Comparison of ENCODE assay signal across 27 cellular contexts in the genomic region with DNA sequence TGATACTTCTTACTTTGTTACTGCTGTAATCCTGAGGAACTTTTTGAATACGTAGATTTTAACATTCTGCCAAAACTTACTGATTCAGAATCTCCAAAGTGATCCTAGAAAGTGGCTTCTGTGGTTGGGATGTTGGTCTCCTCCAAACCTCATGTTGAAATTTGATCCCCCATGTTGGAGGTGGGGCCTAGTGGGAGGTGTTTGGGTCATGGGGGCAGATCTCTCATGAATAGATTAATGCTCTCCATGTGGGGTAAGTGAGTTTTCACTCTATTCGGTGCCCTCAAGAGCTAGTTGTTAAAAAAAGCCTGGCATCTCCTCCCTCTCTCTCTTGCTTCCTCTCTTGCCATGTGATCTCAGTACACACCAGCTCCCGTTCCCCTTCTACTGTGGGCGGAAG.
"Had no signal": no experiment of that assay in that cellular context is flagged by ENCODE, and none has a peak within 500 bp of the region (broad histone marks: within the 10 kb centered on the region; RNA-seq: fewer than 3 reads in every experiment).

No MANE protein-coding gene starts in this region.

- ATAC-seq: activated CD4-positive, alpha-beta T cell treated with anti-CD3 and anti-CD28 coated beads for 36 hours; activated CD8-positive, alpha-beta T cell treated with anti-CD3 and anti-CD28 coated beads, Interleukin-2, amount 10 ng/mL, durations not matched to agents 7 days and 5 days; activated T-cell treated with anti-CD3 and anti-CD28 coated beads, Interleukin-2, amount 50 U/mL, for 72 hours; body of pancreas; gastrocnemius medialis; left lung; lower lobe of right lung; natural killer cell treated with Interleukin-12 subunit alpha and Interleukin-12 subunit beta and Interleukin-15 and Interleukin-18, amount 100 ng/mL, for 72 hours; right cardiac atrium; upper lobe of right lung had no signal

- H3K27me3 ChIP-seq: body of pancreas, cardiac muscle cell, gastrocnemius medialis, left lung, suprapubic skin, tibial artery had no signal

- DNase-seq: activated CD4-positive, alpha-beta T cell treated with anti-CD3 and anti-CD28 coated beads for 36 hours; activated CD4-positive, CD25-positive, alpha-beta regulatory T cell; activated CD8-positive, alpha-beta T cell treated with anti-CD3 and anti-CD28 coated beads, Interleukin-2, amount 10 ng/mL, durations not matched to agents 7 days and 5 days; activated naive CD4-positive, alpha-beta T cell treated with Interleukin-2 at 50 U/mL for 16 hours; activated T-cell treated with anti-CD3 and anti-CD28 coated beads for 4 hours; activated T-cell treated with anti-CD3 and anti-CD28 coated beads, Interleukin-2, amount 50 U/mL, for 72 hours; aorta; body of pancreas; dorsolateral prefrontal cortex; effector memory CD4-positive, alpha-beta T cell; erythroblast; gastrocnemius medialis; glutamatergic neuron; left lung; lower lobe of right lung; mesenchymal stem cell; posterior cingulate gyrus; right cardiac atrium; stimulated activated CD4-positive, alpha-beta T cell treated with anti-CD3 and anti-CD28 coated beads, Interleukin-15, amount 100 ng/mL, for 24 hours; stimulated activated CD4-positive, alpha-beta T cell treated with anti-CD3 and anti-CD28 coated beads, Interleukin-2, amount 100 ng/mL, for 24 hours; stimulated activated naive CD4-positive, alpha-beta T cell; tibial artery; upper lobe of right lung had no signal

- H3K4me3 ChIP-seq: body of pancreas, cardiac muscle cell, coronary artery, dorsolateral prefrontal cortex, gastrocnemius medialis, left lung, lower lobe of right lung, suprapubic skin, tibial artery, upper lobe of right lung had no signal

- H3K36me3 ChIP-seq: cardiac muscle cell, gastrocnemius medialis, left lung, lower lobe of right lung, suprapubic skin, tibial artery, upper lobe of right lung had no signal

- H3K9me3 ChIP-seq: body of pancreas, gastrocnemius medialis, lower lobe of right lung, upper lobe of right lung had no signal

- H3K4me1 ChIP-seq: body of pancreas, gastrocnemius medialis, left lung, lower lobe of right lung, suprapubic skin, tibial artery, upper lobe of right lung had no signal

- H3K27ac ChIP-seq: body of pancreas, coronary artery, gastrocnemius medialis, left lung, lower lobe of right lung, suprapubic skin, tibial artery, upper lobe of right lung had no signal
